13 cellular contexts compared by ENCODE assay signal in genomic region chr7:69359003-69359555, GRCh38.
DNase-seq lines count a peak whose midpoint lies in the region; ATAC-seq and TF ChIP-seq lines count a peak whose summit lies in the region.
"Had no signal": no experiment of that assay in that cellular context is flagged by ENCODE, and none has a peak within 500 bp of the region (broad histone marks: within the 10 kb centered on the region; RNA-seq: fewer than 3 reads in every experiment).

No MANE protein-coding gene starts in this region.

- TF ChIP-seq EP300 in gastroesophageal sphincter (IDR thresholded peaks at IDR 0.05) = no peak

- DNase-seq in AG10803 (ENCODE audit: low read depth) (peak; percentile 72), H4 (ENCODE audit: low spot score) (peak; percentile 27), amniotic stem cell (lab: John Stamatoyannopoulos, UW) (peak; percentile 3), NCI-H2171 treated with DMSO at 0.1 percent for 48 hours (lab: John Stamatoyannopoulos, UW) (no peak), coronary artery (ENCODE audit: low spot score) (no peak)
- DNase-seq: COR-L47, H9, NCI-H1436 treated with DMSO at 0.1 percent for 48 hours, NCI-H510A had no signal

- 87 to 100% methylated on average over 1 to 3 of the region's 4 CpGs for WGBS in mesodermal cell (ENCODE audit: insufficient coverage in 2 of 2), 2 experiments
- 44 to 60% methylated on average over 3 of the region's 4 CpGs for WGBS in gastroesophageal sphincter (ENCODE audit: low coverage in 1 of 2), 2 donors

- H3K4me1 ChIP-seq in mesodermal cell (ENCODE audit: control insufficient read depth, insufficient read depth, low read length, poor library complexity, severe bottlenecking) = no peaks in the 10 kb centered on the region
- H3K4me1 ChIP-seq in gastroesophageal sphincter = no peaks in the 10 kb centered on the region

- H3K27ac ChIP-seq in mesodermal cell (ENCODE audit: low read depth, low read length, severe bottlenecking) = peak overlapping the region; percentile 46
- H3K27ac ChIP-seq in coronary artery = no peak overlapping the region
- no peak overlapping the region for H3K27ac ChIP-seq in gastroesophageal sphincter
- H3K27ac ChIP-seq: HL-60, SK-N-MC had no signal

- TF ChIP-seq CTCF in AG10803 (conservative IDR thresholded peaks at IDR 0.05; ENCODE audit: low read length) (no peak), coronary artery (IDR thresholded peaks at IDR 0.05) (no peak), gastroesophageal sphincter (IDR thresholded peaks at IDR 0.05) (no peak)

- TF ChIP-seq POLR2A in gastroesophageal sphincter (IDR thresholded peaks at IDR 0.05) = no peak

- H3K36me3 ChIP-seq in mesodermal cell (ENCODE audit: control insufficient read depth, insufficient read depth, low read length) = no peaks in the 10 kb centered on the region
- no peaks in the 10 kb centered on the region for H3K36me3 ChIP-seq in gastroesophageal sphincter

- no peak overlapping the region for H3K4me3 ChIP-seq in AG10803 (ENCODE audit: low read length)
- H3K4me3 ChIP-seq in mesodermal cell (ENCODE audit: extremely low read depth, insufficient read depth, low read length, poor library complexity, severe bottlenecking) = no peak overlapping the region
- H3K4me3 ChIP-seq in coronary artery = no peak overlapping the region
- H3K4me3 ChIP-seq in gastroesophageal sphincter = no peak overlapping the region
- H3K4me3 ChIP-seq: SK-N-MC had no signal

- H3K9me3 ChIP-seq in mesodermal cell (ENCODE audit: control insufficient read depth, low read length) (no peaks in the 10 kb centered on the region), gastroesophageal sphincter (no peaks in the 10 kb centered on the region)

- ATAC-seq in gastroesophageal sphincter = no peak

- no peaks in the 10 kb centered on the region for H3K27me3 ChIP-seq in gastroesophageal sphincter

Comparison
In these comparisons a context has a peak if more than half of its experiments do, and no peak if none do; other contexts are left out.
1. DNase-seq: peak in AG10803 (single experiment), H4 (single experiment) and amniotic stem cell (single experiment); none in NCI-H2171 treated with DMSO at 0.1 percent for 48 hours (single experiment) and coronary artery (single experiment).